Comparison of ENCODE assay signal across 8 cellular contexts in genomic region chr7:139359366-139360209, GRCh38. TPM values are rescaled to one million over a fixed set of nuclear protein-coding genes. Genes with fewer than 3 reads are reported as not detected.
DNase-seq lines count a peak whose midpoint lies in the region; ATAC-seq, FAIRE-seq and TF ChIP-seq lines count a peak whose summit lies in the region.

Gene LUC7L2, plus strand, starts transcription at chr7:139359894. Its CDS starts 368 bp downstream, at chr7:139360262.

- peak; percentile 100 for DNase-seq in BE2C
- DNase-seq in GM19239 (ENCODE audit: insufficient read length, low spot score), result peak; percentile 64
- peak; percentile 91 for DNase-seq in NCI-H524 treated with DMSO at 0.1 percent for 48 hours (lab: John Stamatoyannopoulos, UW)
- DNase-seq in activated CD4-positive, alpha-beta T cell treated with anti-CD3 and anti-CD28 coated beads for 4 hours, result peak; percentile 100
- peak; percentile 98 to 99 for DNase-seq in stimulated activated CD4-positive, alpha-beta T cell treated with anti-CD3 and anti-CD28 coated beads, Interleukin-1b, Interleukin-23, amount 100 ng/mL, for 4 hours (ENCODE audit: low read depth in 2 of 2)

- peak; percentile 94 for FAIRE-seq in GM19239 (lab: Jason Lieb, UNC)

- peak within 1 kb of the TSS; percentile 80 for H3K4me3 ChIP-seq in BE2C (ENCODE audit: low read depth, low read length)

- H3K27ac ChIP-seq in cingulate gyrus (ENCODE audit: low read depth, low read length) (peak within 1 kb of the TSS; percentile 98), layer of hippocampus (ENCODE audit: low read depth, low read length) (peak within 1 kb of the TSS; percentile 99)

- no peaks in the 10 kb centered on the region for H3K4me1 ChIP-seq in BE2C

- H3K36me3 ChIP-seq in BE2C, result peaks cover 8% of the 10 kb centered on the region

- peak; percentile 53 for ATAC-seq in HG03457 (IDR thresholded peaks at IDR 0.05; ENCODE audit: unreplicated experiment)

- H3K27me3 ChIP-seq in BE2C (no peaks in the 10 kb centered on the region), layer of hippocampus (ENCODE audit: control insufficient read depth, insufficient read depth, low read length) (no peaks in the 10 kb centered on the region)

- H3K9me3 ChIP-seq in BE2C, result no peaks in the 10 kb centered on the region; the same call in 1 of the 2 replicates

- no peak for TF ChIP-seq CTCF in BE2C (IDR thresholded peaks at IDR 0.05; ENCODE audit: low read depth, low read length)

RNA-seq across cellular contexts. Expression of gene LUC7L2, which starts in this region (rescaled TPM):
- polyA plus RNA-seq in BE2C (2012; ENCODE audit: insufficient read depth, insufficient read length, low read depth), result 107 TPM

Comparison
In these comparisons a context has a peak if more than half of its experiments do, and no peak if none do; other contexts are left out.
1. Peak in every context shown above with its lines: DNase-seq, ATAC-seq, H3K4me3 ChIP-seq and H3K27ac ChIP-seq.